In genomic region chr12:82565982-82566381, GRCh38 we compare ENCODE assay signal across 18 cellular contexts.
"Had no signal": no experiment of that assay in that cellular context is flagged by ENCODE, and none has a peak within 500 bp of the region (broad histone marks: within the 10 kb centered on the region; RNA-seq: fewer than 3 reads in every experiment).

No MANE protein-coding gene starts in this region.

- ATAC-seq: T-cell had no signal

- DNase-seq: KBM-7, MV-4-11, NCI-H1048, NCI-H1105, NCI-H1417, NCI-H1436 treated with DMSO at 0.1 percent for 48 hours, NCI-H1694, NCI-H187 treated with DMSO at 0.1 percent for 48 hours, NCI-H2029 treated with DMSO at 0.1 percent for 48 hours, NCI-H2171 treated with DMSO at 0.1 percent for 48 hours, NCI-H524, NCI-H526 treated with DMSO at 0.1 percent for 48 hours, NCI-H774, Right ventricle myocardium superior, RPMI8226, SK-N-SH, SW 1271, T-cell had no signal
